In the genomic region with DNA sequence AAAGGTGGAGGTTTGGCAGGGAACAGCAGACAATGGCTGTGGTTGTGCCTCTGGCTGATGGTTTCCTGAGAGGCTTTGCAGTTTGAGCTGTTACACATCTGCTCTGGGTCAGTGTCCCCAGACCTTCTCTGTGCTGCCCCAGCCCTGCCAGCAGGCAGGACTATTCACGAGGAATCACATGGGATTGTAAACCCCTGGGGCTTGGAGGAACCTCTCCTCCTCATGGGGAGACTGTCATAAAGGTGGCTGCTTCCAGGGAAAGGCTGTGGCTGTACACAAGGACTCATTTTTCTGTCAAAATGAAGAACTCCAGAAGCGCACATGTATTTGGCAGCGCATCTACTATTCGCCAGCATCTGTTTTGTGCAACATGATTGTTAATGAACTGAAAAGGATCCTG, we compare ENCODE assay signal across 24 cellular contexts.
DNase-seq lines count a peak whose midpoint lies in the region; ATAC-seq and TF ChIP-seq lines count a peak whose summit lies in the region.
"Had no signal": no experiment of that assay in that cellular context is flagged by ENCODE, and none has a peak within 500 bp of the region (broad histone marks: within the 10 kb centered on the region; RNA-seq: fewer than 3 reads in every experiment).

No MANE protein-coding gene starts in this region.

- H3K9me3 Mint-ChIP-seq in MCF 10A (ENCODE audit: unreplicated experiment) = peaks cover 5% of the 10 kb centered on the region

- H3K4me3 ChIP-seq in AG10803 (ENCODE audit: low read length) (no peak overlapping the region), muscle layer of duodenum (ENCODE audit: low read depth in 1 of 2, low read length in 2 of 2) (no peak overlapping the region)
- H3K4me3 ChIP-seq: A549, cardiac muscle cell, gastrocnemius medialis, SJSA1 had no signal

- ATAC-seq in T-helper 17 cell (no peak), HG03097 (IDR thresholded peaks at IDR 0.05; ENCODE audit: low FRiP score, unreplicated experiment) (no peak), GM21367 (IDR thresholded peaks at IDR 0.05; ENCODE audit: unreplicated experiment) (no peak)
- ATAC-seq: A549, gastrocnemius medialis, left colon, PC-3 had no signal

- H3K27me3 ChIP-seq in muscle layer of duodenum (ENCODE audit: low read depth, low read length) = no peaks in the 10 kb centered on the region
- H3K27me3 ChIP-seq: cardiac muscle cell, SJSA1 had no signal

- H3K4me1 Mint-ChIP-seq in T-helper 17 cell (peaks cover 7% of the 10 kb centered on the region), MCF 10A (ENCODE audit: insufficient read depth, unreplicated experiment) (peaks cover 48% of the 10 kb centered on the region)

- H3K9me3 ChIP-seq in muscle layer of duodenum (ENCODE audit: control insufficient read depth in 1 of 2, low read length in 2 of 2) (peaks cover 0 to 3% of the 10 kb centered on the region in 2 donors), T-helper 17 cell (ENCODE audit: control insufficient read depth, low read length, poor library complexity, severe bottlenecking) (no peaks in the 10 kb centered on the region)
- H3K9me3 ChIP-seq: gastrocnemius medialis, neutrophil, SJSA1 had no signal

- TF ChIP-seq CTCF in AG10803 (conservative IDR thresholded peaks at IDR 0.05; ENCODE audit: low read length) (no peak), MCF 10A (IDR thresholded peaks at IDR 0.05; ENCODE audit: unreplicated experiment) (no peak)

- H3K36me3 ChIP-seq in muscle layer of duodenum (ENCODE audit: control insufficient read depth in 1 of 2, insufficient read depth in 2 of 2, low read length in 2 of 2) = no peaks in the 10 kb centered on the region
- H3K36me3 ChIP-seq: cardiac muscle cell, gastrocnemius medialis, neutrophil, SJSA1 had no signal

- no peak overlapping the region for H3K4me3 Mint-ChIP-seq in T-helper 17 cell
- no peak overlapping the region for H3K4me3 Mint-ChIP-seq in MCF 10A (ENCODE audit: unreplicated experiment)
- H3K4me3 Mint-ChIP-seq: activated CD4-positive, alpha-beta memory T cell treated with anti-CD3 and anti-CD28 coated beads for 36 hours; T-helper 2 cell treated with Interferon-gamma antibody and Interleukin-4, amounts not matched to agents 5 μg/mL and 100 μg/mL, for 36 hours had no signal

- H3K27ac Mint-ChIP-seq in T-helper 17 cell = no peak overlapping the region
- H3K27ac Mint-ChIP-seq in MCF 10A (ENCODE audit: low read depth, unreplicated experiment) = no peak overlapping the region
- H3K27ac Mint-ChIP-seq: activated CD4-positive, alpha-beta memory T cell treated with anti-CD3 and anti-CD28 coated beads for 36 hours; T-helper 2 cell treated with Interferon-gamma antibody and Interleukin-4, amounts not matched to agents 5 μg/mL and 100 μg/mL, for 36 hours had no signal

- BruUV-seq in MCF 10A (replicated peaks; lab: Mats Ljungman, UMichigan) = no TSS peak

- CTCF ChIA-PET in MCF 10A (lab: Yijun Ruan, JAX) = interaction anchor here (0.6 to 1.8 kb wide), 4 partner anchors 14 to 112 kb away, joined by 3 to 4 read pairs (median 3); no protein-coding TSS in a partner anchor

- peak overlapping the region; percentile 36 for H3K27ac ChIP-seq in muscle layer of duodenum (ENCODE audit: low read length)
- H3K27ac ChIP-seq: cardiac muscle cell, gastrocnemius medialis, neutrophil, SJSA1 had no signal

- H3K4me1 ChIP-seq in muscle layer of duodenum (ENCODE audit: control insufficient read depth in 1 of 2, insufficient read depth in 2 of 2, low read length in 2 of 2) = peaks cover 0 to 34% of the 10 kb centered on the region in 2 donors
- H3K4me1 ChIP-seq: gastrocnemius medialis had no signal

- intact Hi-C loops in MCF 10A (cut with micrococcal nuclease) = no loop called here

- H3K27me3 Mint-ChIP-seq in T-helper 17 cell (peaks cover 24% of the 10 kb centered on the region), MCF 10A (ENCODE audit: insufficient read depth, unreplicated experiment) (no peaks in the 10 kb centered on the region)

- DNase-seq in AG10803 (ENCODE audit: low read depth) = peak; percentile 40
- DNase-seq in NCI-H446 (lab: John Stamatoyannopoulos, UW) = peak; percentile 14 to 55
- DNase-seq in fibroblast of gingiva (ENCODE audit: low read depth) = peak; percentile 29
- DNase-seq in T-helper 17 cell = no peak
- DNase-seq in MCF 10A (ENCODE audit: unreplicated experiment) = no peak
- DNase-seq: activated CD4-positive, alpha-beta memory T cell treated with anti-CD3 and anti-CD28 coated beads for 36 hours; activated CD4-positive, CD25-positive, alpha-beta regulatory T cell; amniotic stem cell; gastrocnemius medialis; GDM1; NCI-H1105 treated with DMSO at 0.1 percent for 48 hours; NCI-H748 treated with DMSO at 0.1 percent for 48 hours; PC-3; stimulated activated CD8-positive, alpha-beta memory T cell treated with anti-CD3 and anti-CD28 coated beads, Interleukin-4, amount 100 ng/mL, for 48 hours; substantia nigra had no signal

- POLR2A ChIA-PET in MCF 10A (lab: Yijun Ruan, JAX) = interaction anchor here (0.7 to 1.9 kb wide), 2 partner anchors 44 to 1859 kb away, joined by 4 to 7 read pairs; no protein-coding TSS in a partner anchor

- H3K36me3 Mint-ChIP-seq in T-helper 17 cell (ENCODE audit: low read depth) (no peaks in the 10 kb centered on the region), MCF 10A (ENCODE audit: insufficient read depth, unreplicated experiment) (peaks cover 18% of the 10 kb centered on the region)

Comparison
In these comparisons a context has a peak if more than half of its experiments do, and no peak if none do; other contexts are left out.
1. DNase-seq: peak in AG10803 (single experiment), NCI-H446 (2 of 2) and fibroblast of gingiva (single experiment); none in T-helper 17 cell (0 of 3) and MCF 10A (single experiment).